In genomic region chr16:28534542-28535373, GRCh38 we compare ENCODE assay signal across 7 cellular contexts. TPM values are rescaled to one million over a fixed set of nuclear protein-coding genes. Genes with fewer than 3 reads are reported as not detected.
DNase-seq lines count a peak whose midpoint lies in the region; ATAC-seq, FAIRE-seq and TF ChIP-seq lines count a peak whose summit lies in the region.
"Had no signal": no experiment of that assay in that cellular context is flagged by ENCODE, and none has a peak within 500 bp of the region (broad histone marks: within the 10 kb centered on the region; RNA-seq: fewer than 3 reads in every experiment).

No MANE protein-coding gene starts in this region.

- no peaks in the 10 kb centered on the region for H3K27me3 ChIP-seq in effector memory CD4-positive, alpha-beta T cell (replicated peaks; ENCODE audit: control insufficient read depth, insufficient read depth, low read length, poor library complexity, severe bottlenecking)
- H3K27me3 ChIP-seq in spleen (replicated peaks in 1 of 7) = peaks cover 0 to 8% (median 0%) of the 10 kb centered on the region in 7 donors

- peaks cover 29% of the 10 kb centered on the region for H3K4me1 Mint-ChIP-seq in activated CD4-positive, alpha-beta T cell treated with anti-CD3 and anti-CD28 coated beads for 36 hours

- 33 to 65% (median 50%) methylated on average over 5 of the region's 5 CpGs for WGBS in spleen, 5 donors

- peaks cover 11% of the 10 kb centered on the region for H3K4me1 ChIP-seq in effector memory CD4-positive, alpha-beta T cell (ENCODE audit: control insufficient read depth, insufficient read depth, low read length, poor library complexity, severe bottlenecking)
- peaks cover 0 to 43% (median 28%) of the 10 kb centered on the region in 6 donors for H3K4me1 ChIP-seq in spleen

- H3K9me3 Mint-ChIP-seq in activated CD4-positive, alpha-beta T cell treated with anti-CD3 and anti-CD28 coated beads for 36 hours (ENCODE audit: low read depth) = no peaks in the 10 kb centered on the region

- TF ChIP-seq CTCF in spleen (IDR thresholded peaks at IDR 0.05 in 8 of 11, conservative IDR thresholded peaks at IDR 0.05 in 3 of 11) = no peak

- no peak overlapping the region for H3K4me3 Mint-ChIP-seq in activated CD4-positive, alpha-beta T cell treated with anti-CD3 and anti-CD28 coated beads for 36 hours

- ATAC-seq in activated CD4-positive, alpha-beta T cell treated with anti-CD3 and anti-CD28 coated beads for 36 hours = peak; percentile 12
- no peak for ATAC-seq in GM18505 (IDR thresholded peaks at IDR 0.05; ENCODE audit: unreplicated experiment)
- ATAC-seq: A549 had no signal

- H3K27ac Mint-ChIP-seq in activated CD4-positive, alpha-beta T cell treated with anti-CD3 and anti-CD28 coated beads for 36 hours = peak overlapping the region; percentile 14

- FAIRE-seq in RCC 7860 (lab: Jason Lieb, UNC) = no peak
- FAIRE-seq: A549 had no signal

- H3K9me3 ChIP-seq in effector memory CD4-positive, alpha-beta T cell (ENCODE audit: control insufficient read depth, low read length) = no peaks in the 10 kb centered on the region
- H3K9me3 ChIP-seq in spleen = no peaks in the 10 kb centered on the region
- H3K9me3 ChIP-seq: A549 had no signal

- TF ChIP-seq POLR2A in spleen (IDR thresholded peaks at IDR 0.05) (no peak), GM18505 (IDR thresholded peaks at IDR 0.05; ENCODE audit: borderline replicate concordance, extremely low read depth, insufficient read depth, insufficient read length) (no peak)

- H3K27ac ChIP-seq in effector memory CD4-positive, alpha-beta T cell (ENCODE audit: insufficient read depth, low read length, poor library complexity, severe bottlenecking) = peak overlapping the region; percentile 32
- peak overlapping the region in 6 of 8 donors; percentile 8 to 80 (median 70) for H3K27ac ChIP-seq in spleen
- H3K27ac ChIP-seq: A549 had no signal

- CTCF ChIA-PET in activated CD4-positive, alpha-beta T cell treated with anti-CD3 and anti-CD28 coated beads for 36 hours (lab: Charles Lee) = interaction anchor here (1.5 kb wide), 1 partner anchor 13 kb away, joined by 4 read pairs; no protein-coding TSS in a partner anchor

- H3K4me3 ChIP-seq in effector memory CD4-positive, alpha-beta T cell (ENCODE audit: insufficient read depth, low read depth, low read length, poor library complexity, severe bottlenecking) = no peak overlapping the region
- H3K4me3 ChIP-seq in spleen = peak overlapping the region in 1 of 8 donors; percentile 25
- H3K4me3 ChIP-seq: A549 had no signal

- no peaks in the 10 kb centered on the region for H3K36me3 ChIP-seq in effector memory CD4-positive, alpha-beta T cell (ENCODE audit: control insufficient read depth, insufficient read depth, low read length)
- H3K36me3 ChIP-seq in spleen = no peaks in the 10 kb centered on the region

- intact Hi-C loops in activated CD4-positive, alpha-beta T cell treated with anti-CD3 and anti-CD28 coated beads for 36 hours (cut with DNase I, micrococcal nuclease) = no loop called here
- intact Hi-C loops in spleen (cut with DNase I; ENCODE audit: low total_unique reads) = no loop called here

- DNase-seq in activated CD4-positive, alpha-beta T cell treated with anti-CD3 and anti-CD28 coated beads for 36 hours = no peak
- no peak for DNase-seq in activated CD4-positive, alpha-beta T cell treated with anti-CD3 and anti-CD28 coated beads, Interleukin-2, amount 50 U/mL, for 4 hours
- DNase-seq in effector memory CD4-positive, alpha-beta T cell = no peak
- no peak for DNase-seq in spleen
- no peak for DNase-seq in RCC 7860 (ENCODE audit: low spot score)

- no peaks in the 10 kb centered on the region for H3K27me3 Mint-ChIP-seq in activated CD4-positive, alpha-beta T cell treated with anti-CD3 and anti-CD28 coated beads for 36 hours

- H3K36me3 Mint-ChIP-seq in activated CD4-positive, alpha-beta T cell treated with anti-CD3 and anti-CD28 coated beads for 36 hours (ENCODE audit: low read depth) = no peaks in the 10 kb centered on the region

- POLR2A ChIA-PET in activated CD4-positive, alpha-beta T cell treated with anti-CD3 and anti-CD28 coated beads for 36 hours (lab: Charles Lee) = interaction anchor here (0.6 to 0.8 kb wide), 2 partner anchors 9 to 87 kb away, joined by 3 read pairs; no protein-coding TSS in a partner anchor

RNA-seq across cellular contexts. Expression of gene NUPR1, which starts 4.0 kb away (rescaled TPM):
- not detected for total RNA-seq in activated CD4-positive, alpha-beta T cell treated with anti-CD3 and anti-CD28 coated beads for 36 hours
- total RNA-seq in spleen = 10 to 100 TPM in 5 of 7 donors, 1 to 10 TPM in 2; 2.7 to 29.8 (median 16.1) TPM
- 10 to 100 TPM; 16.4 to 53.7 (median 28.4) TPM for polyA plus RNA-seq in spleen

RNA-seq across cellular contexts. Expression of gene SGF29, which starts 19.0 kb away (rescaled TPM):
- total RNA-seq in activated CD4-positive, alpha-beta T cell treated with anti-CD3 and anti-CD28 coated beads for 36 hours = 10 to 100 TPM; 23.6 to 35.5 TPM
- 10 to 100 TPM; 22.9 to 35.1 (median 26.7) TPM for total RNA-seq in spleen
- 10 to 100 TPM; 27.2 to 31.7 (median 27.8) TPM for polyA plus RNA-seq in spleen

RNA-seq across cellular contexts. Expression of gene IL27, which starts 28.1 kb away (rescaled TPM):
- total RNA-seq in activated CD4-positive, alpha-beta T cell treated with anti-CD3 and anti-CD28 coated beads for 36 hours = not detected
- total RNA-seq in spleen = 1 to 10 TPM in 5 of 7 donors, under 1 TPM in 1, not detected in 1; 0.79 to 3.9 (median 1.7) TPM
- 1 to 10 TPM in 1 of 3 donors, under 1 TPM in 2; 0.15 to 1.6 (median 0.61) TPM for polyA plus RNA-seq in spleen
- polyA plus RNA-seq: A549 had no signal

RNA-seq across cellular contexts. Expression of gene APOBR, which starts 40.3 kb away (rescaled TPM):
- 1 to 10 TPM; 1.8 to 2.4 TPM for total RNA-seq in activated CD4-positive, alpha-beta T cell treated with anti-CD3 and anti-CD28 coated beads for 36 hours
- total RNA-seq in spleen = 10 to 100 TPM; 21.4 to 58.4 (median 25.7) TPM
- 10 to 100 TPM in 2 of 3 donors, 1 to 10 TPM in 1; 3.3 to 15.7 (median 12.7) TPM for polyA plus RNA-seq in spleen

RNA-seq across cellular contexts. Expression of gene CLN3, which starts 42.9 kb away (rescaled TPM):
- 10 to 100 TPM; 19.0 to 24.6 TPM for total RNA-seq in activated CD4-positive, alpha-beta T cell treated with anti-CD3 and anti-CD28 coated beads for 36 hours
- 10 to 100 TPM; 32.5 to 44.1 (median 38.3) TPM for total RNA-seq in spleen
- polyA plus RNA-seq in spleen = 10 to 100 TPM; 21.1 to 30.7 (median 29.9) TPM
